Comparison of ENCODE assay signal across 33 cellular contexts in the genomic region with DNA sequence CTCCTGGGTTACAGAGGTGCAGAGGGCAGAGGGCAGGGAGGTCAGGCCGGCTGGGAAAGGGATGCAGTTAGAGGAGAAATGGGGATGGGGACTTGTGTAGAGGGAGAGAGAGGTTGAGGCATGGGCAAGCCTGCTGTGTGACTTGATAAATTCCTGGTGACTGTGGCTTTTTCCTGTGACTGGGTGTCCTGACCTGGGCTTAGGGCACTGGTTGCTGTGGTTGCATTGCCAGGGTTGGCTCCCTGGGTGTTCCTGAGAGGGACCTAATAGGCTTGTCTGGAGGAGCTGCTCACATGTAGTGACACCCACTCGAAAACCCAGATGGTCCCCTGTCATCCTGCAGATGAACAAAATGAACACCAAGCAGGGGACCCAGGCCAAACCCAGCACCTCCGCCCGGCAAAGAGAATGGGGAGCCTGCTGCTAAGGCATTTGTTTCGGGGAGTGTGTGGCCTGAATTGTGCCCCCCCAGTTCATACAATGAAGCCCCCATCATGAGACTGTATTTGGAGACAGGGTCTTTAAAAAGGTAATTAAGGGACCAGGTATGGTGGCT.
"Had no signal": no experiment of that assay in that cellular context is flagged by ENCODE, and none has a peak within 500 bp of the region (broad histone marks: within the 10 kb centered on the region; RNA-seq: fewer than 3 reads in every experiment).

No MANE protein-coding gene starts in this region.

- ATAC-seq: activated CD8-positive, alpha-beta T cell treated with anti-CD3 and anti-CD28 coated beads, Interleukin-2, amount 10 ng/mL, durations not matched to agents 7 days and 5 days; K562; PC-3 had no signal

- H3K36me3 Mint-ChIP-seq: activated naive CD4-positive, alpha-beta T cell treated with anti-CD3 and anti-CD28 coated beads, Interleukin-2, amount 50 U/mL, for 24 hours; activated naive CD8-positive, alpha-beta T cell treated with anti-CD3 and anti-CD28 coated beads, Interleukin-2, amount 10 ng/mL, durations not matched to agents 7 days and 5 days had no signal

- H3K4me3 Mint-ChIP-seq: activated CD4-positive, alpha-beta T cell treated with anti-CD3 and anti-CD28 coated beads, Interleukin-2, amount 10 ng/mL, durations not matched to agents 24 days and 14 days; activated CD8-positive, alpha-beta T cell treated with anti-CD3 and anti-CD28 coated beads, Interleukin-2, amount 10 ng/mL, durations not matched to agents 7 days and 5 days; activated naive CD4-positive, alpha-beta T cell treated with anti-CD3 and anti-CD28 coated beads, Interleukin-2, amount 50 U/mL, for 24 hours; activated naive CD8-positive, alpha-beta T cell treated with anti-CD3 and anti-CD28 coated beads, Interleukin-2, amount 10 ng/mL, durations not matched to agents 7 days and 5 days; T-helper 1 cell treated with Interleukin-12 subunit alpha and Interleukin-12 subunit beta and Interleukin-4 antibody, amounts not matched to agents 30 μg/mL and 1 μg/mL, for 36 hours; T-helper 2 cell treated with Interferon-gamma antibody and Interleukin-4, amounts not matched to agents 5 μg/mL and 100 μg/mL, for 36 hours had no signal

- H3K4me1 Mint-ChIP-seq: activated CD4-positive, alpha-beta T cell treated with anti-CD3 and anti-CD28 coated beads, Interleukin-2, amount 10 ng/mL, durations not matched to agents 24 days and 14 days; activated naive CD4-positive, alpha-beta T cell treated with anti-CD3 and anti-CD28 coated beads, Interleukin-2, amount 50 U/mL, for 24 hours; activated naive CD8-positive, alpha-beta T cell treated with anti-CD3 and anti-CD28 coated beads, Interleukin-2, amount 10 ng/mL, durations not matched to agents 7 days and 5 days had no signal

- H3K9ac ChIP-seq: SK-N-SH had no signal

- H3K4me1 ChIP-seq: Peyer's patch, SJSA1 had no signal

- H3K27ac Mint-ChIP-seq: activated CD4-positive, alpha-beta T cell treated with anti-CD3 and anti-CD28 coated beads, Interleukin-2, amount 10 ng/mL, durations not matched to agents 24 days and 14 days; activated CD8-positive, alpha-beta T cell treated with anti-CD3 and anti-CD28 coated beads, Interleukin-2, amount 10 ng/mL, durations not matched to agents 7 days and 5 days; activated naive CD4-positive, alpha-beta T cell treated with anti-CD3 and anti-CD28 coated beads, Interleukin-2, amount 50 U/mL, for 24 hours; activated naive CD8-positive, alpha-beta T cell treated with anti-CD3 and anti-CD28 coated beads, Interleukin-2, amount 10 ng/mL, durations not matched to agents 7 days and 5 days; T-helper 1 cell treated with Interleukin-12 subunit alpha and Interleukin-12 subunit beta and Interleukin-4 antibody, amounts not matched to agents 30 μg/mL and 1 μg/mL, for 36 hours; T-helper 2 cell treated with Interferon-gamma antibody and Interleukin-4, amounts not matched to agents 5 μg/mL and 100 μg/mL, for 36 hours had no signal

- H3K27ac ChIP-seq: ascending aorta, cardiac muscle cell, Peyer's patch, SJSA1 had no signal

- H3K9me3 Mint-ChIP-seq: activated CD4-positive, alpha-beta T cell treated with anti-CD3 and anti-CD28 coated beads, Interleukin-2, amount 10 ng/mL, durations not matched to agents 24 days and 14 days; activated naive CD4-positive, alpha-beta T cell treated with anti-CD3 and anti-CD28 coated beads, Interleukin-2, amount 50 U/mL, for 24 hours; activated naive CD8-positive, alpha-beta T cell treated with anti-CD3 and anti-CD28 coated beads, Interleukin-2, amount 10 ng/mL, durations not matched to agents 7 days and 5 days; T-helper 1 cell treated with Interleukin-12 subunit alpha and Interleukin-12 subunit beta and Interleukin-4 antibody, amounts not matched to agents 30 μg/mL and 1 μg/mL, for 36 hours; T-helper 2 cell treated with Interferon-gamma antibody and Interleukin-4, amounts not matched to agents 5 μg/mL and 100 μg/mL, for 36 hours had no signal

- H3K27me3 ChIP-seq: ascending aorta, cardiac muscle cell, MG63, Peyer's patch, SJSA1 had no signal

- H3K4me3 ChIP-seq: ascending aorta, cardiac muscle cell, K562, MG63, Peyer's patch, SJSA1 had no signal

- H3K9me3 ChIP-seq: ascending aorta, MG63, Peyer's patch, SJSA1, SK-N-SH had no signal

- DNase-seq: activated CD4-positive, alpha-beta T cell treated with anti-CD3 and anti-CD28 coated beads, Interleukin-2, amount 10 ng/mL, durations not matched to agents 24 days and 14 days; activated CD4-positive, alpha-beta T cell treated with anti-CD3 and anti-CD28 coated beads, Interleukin-2, amount 50 U/mL, for 4 hours; activated CD8-positive, alpha-beta memory T cell treated with anti-CD3 and anti-CD28 coated beads, Interleukin-2, amount 50 U/mL, for 48 hours; activated CD8-positive, alpha-beta T cell treated with anti-CD3 and anti-CD28 coated beads, Interleukin-2, amount 10 ng/mL, durations not matched to agents 7 days and 5 days; activated effector memory CD4-positive, alpha-beta T cell treated with Interleukin-2 at 50 U/mL for 16 hours; activated naive CD8-positive, alpha-beta T cell treated with anti-CD3 and anti-CD28 coated beads, Interleukin-2, amount 10 ng/mL, durations not matched to agents 7 days and 5 days; activated T-cell treated with anti-CD3 and anti-CD28 coated beads, Interleukin-2, amount 50 U/mL, for 48 hours; amygdala; Karpas-422; MG63; NCI-H1048; NCI-H1105 treated with DMSO at 0.1 percent for 48 hours; NCI-H1436; NCI-H1694; NCI-H1930; NCI-H2081 treated with DMSO at 0.1 percent for 48 hours; NCI-H345; NCI-H510A; NCI-H526; NCI-H748 treated with DMSO at 0.1 percent for 48 hours; NK-92 treated with Interleukin-12 subunit alpha and Interleukin-12 subunit beta, amount 100 ng/mL, for 24 hours; PC-3; Peyer's patch; RPMI8226; SHP77 treated with DMSO at 0.1 percent for 48 hours; SK-N-SH had no signal

- H3K36me3 ChIP-seq: ascending aorta, cardiac muscle cell, MG63, Peyer's patch, SJSA1 had no signal
